1 cellular context compared by ENCODE assay signal in genomic region chr12:85866929-85867776, GRCh38.
TF ChIP-seq lines count a peak whose summit lies in the region.

No MANE protein-coding gene starts in this region.

TF ChIP-seq in GM23338, 12 proteins besides CTCF, POLR2A, EP300 and RAD21 (continued from another document):
- TF ChIP-seq ZNF462 (CRISPR knock-in tag; IDR thresholded peaks at IDR 0.05) (no peak), NANOG (IDR thresholded peaks at IDR 0.05; ENCODE audit: borderline replicate concordance) (no peak), JUNB (IDR thresholded peaks at IDR 0.05; ENCODE audit: unreplicated experiment) (no peak), ETS1 (IDR thresholded peaks at IDR 0.05) (no peak), POLR2AphosphoS5 (IDR thresholded peaks at IDR 0.05; ENCODE audit: low read depth) (no peak), ZNF114 (CRISPR knock-in tag; IDR thresholded peaks at IDR 0.05) (no peak), EZH2 (IDR thresholded peaks at IDR 0.05; ENCODE audit: low read depth, unreplicated experiment) (no peak), STAT1 (IDR thresholded peaks at IDR 0.05; ENCODE audit: unreplicated experiment) (no peak)
